In the genomic region with DNA sequence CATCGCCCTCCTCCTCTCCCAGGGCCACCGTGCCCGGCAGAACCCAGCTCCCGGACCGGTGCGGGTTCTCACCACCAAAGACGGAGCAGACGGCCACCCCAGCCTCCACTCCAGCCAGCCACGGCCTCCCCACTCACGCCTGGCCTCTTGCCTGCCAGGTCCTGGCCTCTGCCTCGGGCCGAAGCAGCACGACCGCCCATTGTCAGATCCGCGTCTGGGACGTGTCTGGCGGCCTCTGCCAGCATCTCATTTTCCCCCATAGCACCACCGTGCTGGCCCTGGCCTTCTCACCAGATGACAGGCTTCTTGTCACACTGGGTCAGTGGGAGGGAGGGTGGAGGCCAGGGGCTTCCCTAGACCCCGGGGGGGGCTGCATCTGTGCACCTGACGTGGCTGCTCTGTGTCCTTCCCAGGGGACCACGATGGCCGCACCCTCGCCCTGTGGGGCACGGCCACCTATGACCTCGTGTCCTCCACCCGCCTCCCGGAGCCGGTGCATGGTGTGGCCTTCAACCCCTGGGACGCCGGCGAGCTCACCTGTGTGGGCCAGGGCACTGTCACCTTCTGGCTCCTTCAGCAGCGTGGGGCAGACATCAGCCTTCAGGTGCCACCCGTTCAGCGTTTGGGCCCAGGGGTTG, we compare ENCODE assay signal across 11 cellular contexts. TPM values are rescaled to one million over a fixed set of nuclear protein-coding genes. Genes with fewer than 3 reads are reported as not detected.
DNase-seq lines count a peak whose midpoint lies in the region; ATAC-seq, FAIRE-seq and TF ChIP-seq lines count a peak whose summit lies in the region.
"Had no signal": no experiment of that assay in that cellular context is flagged by ENCODE, and none has a peak within 500 bp of the region (broad histone marks: within the 10 kb centered on the region; RNA-seq: fewer than 3 reads in every experiment).

No MANE protein-coding gene starts in this region.

- peak overlapping the region; percentile 35 for H3K4me3 Mint-ChIP-seq in activated CD4-positive, alpha-beta T cell treated with anti-CD3 and anti-CD28 coated beads for 36 hours

- peaks cover 14% of the 10 kb centered on the region for H3K36me3 Mint-ChIP-seq in activated CD4-positive, alpha-beta T cell treated with anti-CD3 and anti-CD28 coated beads for 36 hours (ENCODE audit: low read depth)

- H3K9ac ChIP-seq in OCI-LY1 (ENCODE audit: low read length) (0 out of 2 replicates have a peak overlapping the region, but pooled peaks have one; percentile 0), fibroblast of lung (ENCODE audit: insufficient read depth, low read length) (peak overlapping the region; percentile 7), skeletal muscle tissue (ENCODE audit: low read depth in 1 of 3, low read length in 3 of 3) (peak overlapping the region in 2 of 3 donors; percentile 57 to 64)

- no peak; the same call in 1 of the 2 replicates for TF ChIP-seq CTCF in OCI-LY1 (IDR thresholded peaks at IDR 0.05; ENCODE audit: low read length)
- no peak for TF ChIP-seq CTCF in fibroblast of lung (conservative IDR thresholded peaks at IDR 0.05 in 1 of 2, IDR thresholded peaks at IDR 0.05 in 1 of 2; ENCODE audit: low read depth in 1 of 2, low read length in 2 of 2)
- no peak for TF ChIP-seq CTCF in D721Med (IDR thresholded peaks at IDR 0.05; ENCODE audit: insufficient read depth, missing control alignments)

- no peaks in the 10 kb centered on the region for H3K9me2 ChIP-seq in OCI-LY1 (ENCODE audit: low read depth, low read length)

- H3K27ac Mint-ChIP-seq in activated CD4-positive, alpha-beta T cell treated with anti-CD3 and anti-CD28 coated beads for 36 hours: peak overlapping the region; percentile 60

- no peak for ATAC-seq in activated CD4-positive, alpha-beta T cell treated with anti-CD3 and anti-CD28 coated beads for 36 hours

- H3K27me3 ChIP-seq in OCI-LY1 (ENCODE audit: insufficient read depth, low read length) (no peaks in the 10 kb centered on the region), fibroblast of lung (ENCODE audit: control insufficient read depth, insufficient read depth, low read length) (no peaks in the 10 kb centered on the region), skeletal muscle tissue (ENCODE audit: control insufficient read depth in 3 of 3, insufficient read depth in 3 of 3, low read length in 3 of 3) (no peaks in the 10 kb centered on the region)
- H3K27me3 ChIP-seq: suprapubic skin had no signal

- H3K9me3 Mint-ChIP-seq in activated CD4-positive, alpha-beta T cell treated with anti-CD3 and anti-CD28 coated beads for 36 hours (ENCODE audit: low read depth): no peaks in the 10 kb centered on the region

- H3K27me3 Mint-ChIP-seq in activated CD4-positive, alpha-beta T cell treated with anti-CD3 and anti-CD28 coated beads for 36 hours: no peaks in the 10 kb centered on the region

- DNase-seq in activated CD4-positive, alpha-beta T cell treated with anti-CD3 and anti-CD28 coated beads for 36 hours: no peak
- DNase-seq in activated CD4-positive, alpha-beta T cell treated with anti-CD3 and anti-CD28 coated beads for 48 hours: no peak
- DNase-seq in fibroblast of lung (ENCODE audit: low read depth in 2 of 2) (no peak), cortex of kidney (lab: John Stamatoyannopoulos, UW) (no peak), D721Med (ENCODE audit: insufficient read length, low spot score) (no peak), MV-4-11 (lab: John Stamatoyannopoulos, UW) (no peak)

- H3K4me1 ChIP-seq in OCI-LY1 (ENCODE audit: insufficient read depth, low read length, severe bottlenecking) (peaks cover 6% of the 10 kb centered on the region), fibroblast of lung (ENCODE audit: control insufficient read depth, extremely low read depth, insufficient read depth, low read length) (no peaks in the 10 kb centered on the region), skeletal muscle tissue (ENCODE audit: control insufficient read depth in 3 of 3, insufficient read depth in 3 of 3, low read length in 3 of 3) (peaks cover 11 to 15% (median 11%) of the 10 kb centered on the region in 3 donors)

- intact Hi-C loops in activated CD4-positive, alpha-beta T cell treated with anti-CD3 and anti-CD28 coated beads for 36 hours (cut with DNase I, micrococcal nuclease): loop anchor here in 1 of 2 experiments (1.0 kb wide), 2 partner anchors 53 to 82 kb away; no protein-coding TSS in a partner anchor

- no peaks in the 10 kb centered on the region for H3F3A ChIP-seq in OCI-LY1 (ENCODE audit: insufficient read depth, low read length)

- no peak overlapping the region for H3K27ac ChIP-seq in OCI-LY1 (ENCODE audit: low read depth, low read length, poor library complexity, severe bottlenecking)
- no peak overlapping the region for H3K27ac ChIP-seq in fibroblast of lung (ENCODE audit: insufficient read depth, low read length)
- H3K27ac ChIP-seq in skeletal muscle tissue (ENCODE audit: low read depth, low read length): no peak overlapping the region
- H3K27ac ChIP-seq: suprapubic skin had no signal

- no peaks in the 10 kb centered on the region for H4K20me1 ChIP-seq in OCI-LY1 (ENCODE audit: insufficient read depth, low read length)
- H4K20me1 ChIP-seq in fibroblast of lung (ENCODE audit: control insufficient read depth, extremely low read depth, insufficient read depth, low read length): no peaks in the 10 kb centered on the region

- H3K79me2 ChIP-seq in OCI-LY1 (ENCODE audit: insufficient read depth, low read length) (no peaks in the 10 kb centered on the region), fibroblast of lung (ENCODE audit: control insufficient read depth, insufficient read depth, low read length) (no peaks in the 10 kb centered on the region)

- CTCF ChIA-PET in activated CD4-positive, alpha-beta T cell treated with anti-CD3 and anti-CD28 coated beads for 36 hours (lab: Charles Lee): interaction anchor here (1.0 to 3.6 kb wide), 2 partner anchors 13 to 63 kb away, joined by 4 to 9 read pairs; partner anchors contain the start of gene WDR90

- no peak overlapping the region for H3K4me3 ChIP-seq in OCI-LY1 (ENCODE audit: low read depth, low read length, poor library complexity, severe bottlenecking)
- no peak overlapping the region for H3K4me3 ChIP-seq in fibroblast of lung (replicated peaks in 1 of 4; ENCODE audit: control extremely low read depth in 1 of 4, insufficient read depth in 1 of 4, low read depth in 3 of 4, low read length in 4 of 4)
- H3K4me3 ChIP-seq in skeletal muscle tissue (ENCODE audit: low read length in 3 of 3): peak overlapping the region; percentile 29 to 61 (median 48)
- H3K4me3 ChIP-seq: skin epidermis had no signal

- H3K9me3 ChIP-seq in OCI-LY1 (ENCODE audit: low read length) (no peaks in the 10 kb centered on the region), fibroblast of lung (ENCODE audit: control insufficient read depth, insufficient read depth, low read depth, low read length) (no peaks in the 10 kb centered on the region), skeletal muscle tissue (ENCODE audit: control insufficient read depth in 3 of 3, low read length in 3 of 3) (no peaks in the 10 kb centered on the region)
- H3K9me3 ChIP-seq: suprapubic skin had no signal

- H2AFZ ChIP-seq in OCI-LY1 (ENCODE audit: low read length) (no peak overlapping the region), fibroblast of lung (ENCODE audit: low read length) (no peak overlapping the region)

- peaks cover 45% of the 10 kb centered on the region for H3K36me3 ChIP-seq in OCI-LY1 (ENCODE audit: insufficient read depth, low read length)
- H3K36me3 ChIP-seq in fibroblast of lung (ENCODE audit: control insufficient read depth, insufficient read depth, low read length): peaks cover 10% of the 10 kb centered on the region
- H3K36me3 ChIP-seq in skeletal muscle tissue (ENCODE audit: control insufficient read depth in 3 of 3, insufficient read depth in 3 of 3, low read length in 3 of 3): peaks cover 0 to 3% (median 0%) of the 10 kb centered on the region in 3 donors

- peak overlapping the region; percentile 25; the same call in 1 of the 2 replicates for H3K4me2 ChIP-seq in OCI-LY1 (ENCODE audit: low read length)
- H3K4me2 ChIP-seq in fibroblast of lung (ENCODE audit: extremely low read depth, insufficient read depth, low read length): no peak overlapping the region

- H3K4me1 Mint-ChIP-seq in activated CD4-positive, alpha-beta T cell treated with anti-CD3 and anti-CD28 coated beads for 36 hours: peaks cover 5% of the 10 kb centered on the region

- no peak for FAIRE-seq in D721Med (lab: Jason Lieb, UNC)
- FAIRE-seq: bronchial epithelial cell had no signal

- POLR2A ChIA-PET in activated CD4-positive, alpha-beta T cell treated with anti-CD3 and anti-CD28 coated beads for 36 hours (lab: Charles Lee): no interaction called here

RNA-seq across cellular contexts. Expression of gene RHOT2, which starts 6.6 kb away (rescaled TPM):
- total RNA-seq in activated CD4-positive, alpha-beta T cell treated with anti-CD3 and anti-CD28 coated beads for 36 hours: 100 to 1,000 TPM; 123 to 130 TPM
- total RNA-seq in fibroblast of lung (27.7 and 29.6 TPM in 2 replicates), skeletal muscle tissue (14.1 TPM)
- polyA plus RNA-seq in fibroblast of lung: 35.4 and 39.7 TPM in 2 replicates
- polyA plus RNA-seq in fibroblast of lung (2012): 49.7 and 60.2 TPM in 2 replicates
- polyA minus RNA-seq in fibroblast of lung (ENCODE audit: low replicate concordance): 36.3 and 40.9 TPM in 2 replicates

RNA-seq across cellular contexts. Expression of gene WDR90, which starts 12.1 kb away (rescaled TPM):
- 10 to 100 TPM; 43.6 to 55.9 TPM for total RNA-seq in activated CD4-positive, alpha-beta T cell treated with anti-CD3 and anti-CD28 coated beads for 36 hours
- total RNA-seq in fibroblast of lung (4.6 and 4.8 TPM in 2 replicates), skeletal muscle tissue (6.3 TPM)
- 2.9 and 4.4 TPM in 2 replicates for polyA plus RNA-seq in fibroblast of lung
- polyA plus RNA-seq in fibroblast of lung (2012): 8.1 and 9.7 TPM in 2 replicates
- polyA minus RNA-seq in fibroblast of lung (ENCODE audit: low replicate concordance): 3.3 and 8.7 TPM in 2 replicates

RNA-seq across cellular contexts. Expression of gene RHBDL1, which starts 14.2 kb away (rescaled TPM):
- total RNA-seq in activated CD4-positive, alpha-beta T cell treated with anti-CD3 and anti-CD28 coated beads for 36 hours: under 1 TPM; 0.40 to 0.59 TPM
- 2.6 and 7.1 TPM in 2 replicates for total RNA-seq in fibroblast of lung
- 0.76 and 1.4 TPM in 2 replicates for polyA plus RNA-seq in fibroblast of lung
- 1.4 and 2.8 TPM in 2 replicates for polyA plus RNA-seq in fibroblast of lung (2012)
- polyA minus RNA-seq in fibroblast of lung (ENCODE audit: low replicate concordance): 1.6 and 2.6 TPM in 2 replicates
- total RNA-seq in skeletal muscle tissue: under 0.01 TPM

RNA-seq across cellular contexts. Expression of gene STUB1, which starts 18.9 kb away (rescaled TPM):
- 10 to 100 TPM; 61.1 to 67.0 TPM for total RNA-seq in activated CD4-positive, alpha-beta T cell treated with anti-CD3 and anti-CD28 coated beads for 36 hours
- 114 and 133 TPM in 2 replicates for total RNA-seq in fibroblast of lung
- 94.6 and 146 TPM in 2 replicates for polyA plus RNA-seq in fibroblast of lung
- 99.4 and 161 TPM in 2 replicates for polyA plus RNA-seq in fibroblast of lung (2012)
- polyA minus RNA-seq in fibroblast of lung (ENCODE audit: low replicate concordance): 143 and 175 TPM in 2 replicates
- 87.7 TPM for total RNA-seq in skeletal muscle tissue

RNA-seq across cellular contexts. Expression of gene MCRIP2, which starts 19.7 kb away (rescaled TPM):
- 10 to 100 TPM; 28.5 to 44.0 TPM for total RNA-seq in activated CD4-positive, alpha-beta T cell treated with anti-CD3 and anti-CD28 coated beads for 36 hours
- total RNA-seq in fibroblast of lung (18.0 and 21.8 TPM in 2 replicates), skeletal muscle tissue (20.4 TPM)
- polyA plus RNA-seq in fibroblast of lung: 2.8 and 3.4 TPM in 2 replicates
- polyA plus RNA-seq in fibroblast of lung (2012): 10.8 and 13.0 TPM in 2 replicates
- polyA minus RNA-seq in fibroblast of lung (ENCODE audit: low replicate concordance): 1.9 and 2.9 TPM in 2 replicates

Comparison
In these comparisons a context has a peak if more than half of its experiments do, and no peak if none do; other contexts are left out.
1. H3K4me3 ChIP-seq: peak in skeletal muscle tissue (3 of 3); none in OCI-LY1 (single experiment) and fibroblast of lung (0 of 4).
2. H3K9ac ChIP-seq: peak in every context shown above with its lines; median percentile 60 in skeletal muscle tissue; 7 in fibroblast of lung; 0 in OCI-LY1.